In the genomic region with DNA sequence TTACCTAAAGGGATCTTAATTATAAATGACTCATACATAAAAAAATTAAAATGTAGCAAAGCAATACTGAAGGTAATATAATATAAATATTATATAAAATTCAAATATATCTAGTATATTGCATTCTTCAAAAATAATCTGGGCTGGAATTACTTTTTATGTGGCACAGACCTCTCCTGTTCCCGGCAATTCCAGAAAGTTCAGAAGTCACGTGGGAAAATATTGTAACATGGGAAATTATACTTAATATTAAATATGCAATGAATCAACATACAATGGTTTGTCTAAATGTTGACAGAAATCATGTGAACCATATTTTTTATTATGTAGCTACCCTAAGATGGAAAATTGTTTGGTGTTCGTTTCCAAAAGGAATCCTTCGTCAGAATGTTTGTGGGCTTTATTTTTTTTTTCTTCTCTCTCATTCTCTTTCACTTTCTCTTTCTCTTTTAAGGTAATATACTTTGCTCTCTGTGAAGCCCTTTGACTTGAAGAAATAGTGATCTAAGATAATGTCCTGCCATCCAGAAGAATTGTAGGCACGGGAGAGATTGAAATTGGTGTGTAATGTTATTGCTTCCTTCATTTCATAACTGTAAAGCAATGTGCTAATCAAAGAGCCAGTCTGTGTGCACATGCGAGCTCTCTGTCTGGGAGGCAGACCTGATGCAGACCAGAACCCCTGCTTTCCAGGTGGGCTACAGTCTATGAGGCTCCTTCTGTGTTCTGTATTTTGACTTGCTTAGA, we compare ENCODE assay signal across 8 cellular contexts.
DNase-seq lines count a peak whose midpoint lies in the region; ATAC-seq and TF ChIP-seq lines count a peak whose summit lies in the region.

No MANE protein-coding gene starts in this region.

- H3K27ac Mint-ChIP-seq in H9, result no peak overlapping the region

- H2BK15ac ChIP-seq in H9 (ENCODE audit: low read depth, low read length), result no peak overlapping the region

- no peak overlapping the region for H2AK5ac ChIP-seq in H9 (ENCODE audit: insufficient read length, low read length)

- intact Hi-C loops in OCI-LY7 (cut with micrococcal nuclease; ENCODE audit: unreplicated experiment), result no loop called here

- H3K4me2 ChIP-seq in OCI-LY7 (ENCODE audit: low read length), result no peak overlapping the region
- no peak overlapping the region for H3K4me2 ChIP-seq in H9 (ENCODE audit: insufficient read depth, insufficient read length, low read length)

- BruUV-seq in OCI-LY7 (replicated peaks; lab: Mats Ljungman, UMichigan), result no TSS peak

- H3K4me1 ChIP-seq in OCI-LY7 (ENCODE audit: insufficient read depth, low read length, poor library complexity, severe bottlenecking), result no peaks in the 10 kb centered on the region
- H3K4me1 ChIP-seq in skeletal muscle tissue (ENCODE audit: control insufficient read depth in 3 of 3, insufficient read depth in 3 of 3, low read length in 3 of 3), result no peaks in the 10 kb centered on the region
- H3K4me1 ChIP-seq in HAP-1, result no peaks in the 10 kb centered on the region
- H3K4me1 ChIP-seq in H9 (ENCODE audit: insufficient read depth, low read length), result no peaks in the 10 kb centered on the region; the same call in 1 of the 2 replicates

- no peak for DNase-seq in OCI-LY7 (ENCODE audit: low spot score)
- DNase-seq in epithelial cell of esophagus (ENCODE audit: low read depth), result peak; percentile 32
- no peak for DNase-seq in HAP-1 (ENCODE audit: low spot score in 2 of 2)
- no peak for DNase-seq in H9

- no peak overlapping the region for H3K4ac ChIP-seq in H9 (ENCODE audit: low read depth, low read length)

- H4K5ac ChIP-seq in H9 (ENCODE audit: insufficient read length, low read depth, low read length), result no peak overlapping the region

- no peaks in the 10 kb centered on the region for H3K36me3 ChIP-seq in OCI-LY7 (ENCODE audit: insufficient read depth, low read length)
- H3K36me3 ChIP-seq in skeletal muscle tissue (ENCODE audit: control insufficient read depth in 3 of 3, insufficient read depth in 3 of 3, low read length in 3 of 3), result no peaks in the 10 kb centered on the region
- no peaks in the 10 kb centered on the region for H3K36me3 ChIP-seq in HAP-1 (replicated peaks)

- no peaks in the 10 kb centered on the region for H3K23me2 ChIP-seq in H9 (ENCODE audit: insufficient read length, low read depth, low read length, poor library complexity, severe bottlenecking)

- no peaks in the 10 kb centered on the region for H3K79me1 ChIP-seq in H9 (ENCODE audit: insufficient read depth, low read depth, low read length, poor library complexity, severe bottlenecking)

- H4K8ac ChIP-seq in H9 (replicated peaks; ENCODE audit: insufficient read length, low read depth, low read length), result no peak overlapping the region

- H3K4me3 ChIP-seq in OCI-LY7 (ENCODE audit: low read depth, low read length, poor library complexity, severe bottlenecking), result no peak overlapping the region
- H3K4me3 ChIP-seq in epithelial cell of esophagus (ENCODE audit: low read length), result peak overlapping the region; percentile 42
- H3K4me3 ChIP-seq in skeletal muscle tissue (ENCODE audit: low read length in 3 of 3), result peak overlapping the region; percentile 19 to 71 (median 57)
- no peak overlapping the region for H3K4me3 ChIP-seq in HAP-1

- H4K20me1 ChIP-seq in OCI-LY7 (ENCODE audit: insufficient read depth, low read length), result no peaks in the 10 kb centered on the region
- H4K20me1 ChIP-seq in H9 (ENCODE audit: control insufficient read depth, insufficient read depth, insufficient read length), result no peaks in the 10 kb centered on the region

- TF ChIP-seq CTCF in OCI-LY7 (conservative IDR thresholded peaks at IDR 0.05; ENCODE audit: low read length) (no peak), epithelial cell of esophagus (IDR thresholded peaks at IDR 0.05; ENCODE audit: insufficient read depth, low read depth, low read length, missing control alignments) (no peak), H9 (conservative IDR thresholded peaks at IDR 0.05) (no peak)

- H3K27me3 ChIP-seq in skeletal muscle tissue (ENCODE audit: control insufficient read depth in 3 of 3, insufficient read depth in 3 of 3, low read length in 3 of 3), result no peaks in the 10 kb centered on the region
- H3K27me3 ChIP-seq in HAP-1 (ENCODE audit: low read depth), result peaks cover 5% of the 10 kb centered on the region; the same call in 1 of the 2 replicates
- H3K27me3 ChIP-seq in H9 (ENCODE audit: insufficient read depth, low read length), result no peaks in the 10 kb centered on the region

- no peak overlapping the region for H3K4me3 Mint-ChIP-seq in H9

- no peak overlapping the region for H2BK20ac ChIP-seq in H9 (ENCODE audit: low read depth, low read length, poor library complexity, severe bottlenecking)

- POLR2A ChIA-PET in OCI-LY7 (lab: Charles Lee), result no interaction called here

- H3K27me3 Mint-ChIP-seq in H9 (ENCODE audit: low read depth), result no peaks in the 10 kb centered on the region

- no CpG with 5 or more reads among the region's 6 CpGs for WGBS in H9 (ENCODE audit: extremely low coverage, insufficient read length, low lambda C conversion rate)

- H3K9me2 ChIP-seq in OCI-LY7 (ENCODE audit: insufficient read depth, low read length), result no peaks in the 10 kb centered on the region

- no peak overlapping the region for H3K23ac ChIP-seq in H9 (ENCODE audit: insufficient read length, low read depth, low read length)

- no peak overlapping the region for H2BK120ac ChIP-seq in H9 (ENCODE audit: low read depth, low read length, poor library complexity, severe bottlenecking)

- H3K9ac ChIP-seq in skeletal muscle tissue (ENCODE audit: low read depth in 1 of 3, low read length in 3 of 3), result peak overlapping the region in 1 of 3 donors; percentile 10
- H3K9ac ChIP-seq in H9 (ENCODE audit: extremely low read depth, insufficient read length, low read length), result no peak overlapping the region

- no peaks in the 10 kb centered on the region for H3K9me3 ChIP-seq in OCI-LY7 (ENCODE audit: low read length)
- no peaks in the 10 kb centered on the region for H3K9me3 ChIP-seq in skeletal muscle tissue (ENCODE audit: control insufficient read depth in 3 of 3, low read length in 3 of 3)
- no peaks in the 10 kb centered on the region for H3K9me3 ChIP-seq in HAP-1
- H3K9me3 ChIP-seq in H9 (ENCODE audit: control insufficient read depth, low read depth, low read length), result no peaks in the 10 kb centered on the region

- no peak overlapping the region for H3K56ac ChIP-seq in H9 (ENCODE audit: insufficient read length, low read depth, low read length)

- peaks cover 16 to 25% of the 10 kb centered on the region in 2 experiments for H3K4me1 Mint-ChIP-seq in H9

- in situ Hi-C loops in HAP-1 (cut with MboI; ENCODE audit: low sequenced_read_pairs), result no loop called here

- H3K79me2 ChIP-seq in OCI-LY7 (ENCODE audit: insufficient read depth, low read depth, low read length) (no peaks in the 10 kb centered on the region), H9 (ENCODE audit: insufficient read depth, low read length) (no peaks in the 10 kb centered on the region)

- CTCF ChIA-PET in OCI-LY7 (lab: Charles Lee; ENCODE audit: unreplicated experiment), result no interaction called here

- no peak overlapping the region for H3T11ph ChIP-seq in H9 (ENCODE audit: low read length)

- no peak overlapping the region for H3K14ac ChIP-seq in H9 (ENCODE audit: insufficient read depth, low read length)

- 0 out of 7 replicates have a peak, but pooled peaks cover 0 to 3% (median 0%) of the 10 kb centered on the region in 3 experiments for H3K36me3 Mint-ChIP-seq in H9 (ENCODE audit: insufficient read depth in 1 of 3, low read depth in 3 of 3)

- no peak overlapping the region for H2BK12ac ChIP-seq in H9 (ENCODE audit: insufficient read length, low read depth, low read length)

- H2AFZ ChIP-seq in OCI-LY7 (ENCODE audit: low read length) (0 out of 2 replicates have a peak overlapping the region, but pooled peaks have one; percentile 31), H9 (ENCODE audit: low read length) (no peak overlapping the region)

- peak; percentile 67 for ATAC-seq in GM19395 (IDR thresholded peaks at IDR 0.05; ENCODE audit: unreplicated experiment)
- ATAC-seq in GM21515 (IDR thresholded peaks at IDR 0.05; ENCODE audit: unreplicated experiment), result no peak
- ATAC-seq in HG03108 (IDR thresholded peaks at IDR 0.05; ENCODE audit: unreplicated experiment), result no peak

- H3K27ac ChIP-seq in OCI-LY7 (ENCODE audit: low read depth, low read length, poor library complexity, severe bottlenecking) (no peak overlapping the region), skeletal muscle tissue (ENCODE audit: low read depth, low read length) (no peak overlapping the region), H9 (ENCODE audit: insufficient read length, low read depth, low read length) (no peak overlapping the region)

- H4K91ac ChIP-seq in H9 (ENCODE audit: insufficient read length, low read depth, low read length), result no peak overlapping the region

- no peaks in the 10 kb centered on the region for H3K9me3 Mint-ChIP-seq in H9

- no peak overlapping the region for H2BK5ac ChIP-seq in H9 (ENCODE audit: insufficient read length, low read length)

- no peak overlapping the region for H3K18ac ChIP-seq in H9 (ENCODE audit: insufficient read length, low read depth, low read length)

Comparison
In these comparisons a context has a peak if more than half of its experiments do, and no peak if none do; other contexts are left out.
1. H3K4me3 ChIP-seq: peak in epithelial cell of esophagus (single experiment) and skeletal muscle tissue (3 of 3); none in OCI-LY7 (single experiment) and HAP-1 (single experiment).